In the genomic region with DNA sequence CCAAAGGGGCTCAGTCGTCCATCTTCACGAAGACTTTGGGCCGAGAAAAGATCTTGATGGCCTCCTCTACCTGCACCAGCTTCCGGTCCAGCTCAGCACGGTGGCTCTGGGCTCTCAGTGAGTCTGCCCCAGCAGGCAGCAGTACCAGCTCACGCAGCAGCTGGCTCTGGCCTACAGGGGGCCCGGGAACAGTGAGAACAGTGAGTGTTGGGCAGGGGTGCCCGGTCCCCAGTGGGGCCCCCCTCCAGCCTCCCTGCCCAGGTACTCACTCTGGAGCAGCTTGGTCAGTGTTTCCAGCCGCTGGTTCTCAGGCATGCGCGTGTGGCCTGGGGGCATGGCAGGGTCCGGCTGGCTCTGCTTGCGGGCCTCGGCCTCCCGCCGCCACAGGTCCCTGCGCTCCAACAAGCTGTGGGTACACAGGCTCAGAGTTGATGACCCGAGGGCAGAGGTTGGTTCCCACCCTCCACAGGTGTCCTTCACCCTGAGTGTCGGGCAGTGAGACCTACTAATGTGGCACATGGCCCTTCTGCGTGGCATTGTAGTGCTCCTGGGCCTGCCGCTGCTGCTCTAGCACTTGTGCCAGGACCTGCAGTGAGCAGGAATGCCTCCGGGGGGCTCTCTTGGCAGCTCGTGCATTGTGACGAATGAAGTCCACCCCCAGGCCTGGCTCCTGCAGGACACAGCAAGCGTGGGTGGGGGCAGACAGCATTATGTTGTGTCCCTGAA, we compare ENCODE assay signal across 1 cellular context.
TF ChIP-seq lines count a peak whose summit lies in the region.

No MANE protein-coding gene starts in this region.

TF ChIP-seq in H1, 55 proteins besides CTCF, POLR2A, EP300 and RAD21:
- TF ChIP-seq SP2 (IDR thresholded peaks at IDR 0.05; ENCODE audit: low read length) (no peak), SIN3A (conservative IDR thresholded peaks at IDR 0.05 in 1 of 2, IDR thresholded peaks at IDR 0.05 in 1 of 2; ENCODE audit: low read depth in 1 of 2, low read length in 2 of 2) (0 out of 4 replicates have a peak, but pooled peaks of 1 of the 2 experiments have one; percentile 23), ATF3 (IDR thresholded peaks at IDR 0.05; ENCODE audit: insufficient read depth, low read depth, low read length) (no peak), E2F6 (IDR thresholded peaks at IDR 0.05) (no peak), TAF1 (IDR thresholded peaks at IDR 0.05; ENCODE audit: low read depth, low read length) (no peak), EZH2 (IDR thresholded peaks at IDR 0.05; ENCODE audit: low read depth, low read length, severe bottlenecking) (no peak), SAP30 (IDR thresholded peaks at IDR 0.05; ENCODE audit: insufficient read depth, insufficient replicate concordance, low read length) (no peak), MAX (IDR thresholded peaks at IDR 0.05) (peak; percentile 34; the same call in 1 of the 2 replicates), EGR1 (IDR thresholded peaks at IDR 0.05; ENCODE audit: borderline replicate concordance, low read depth, low read length) (no peak; the same call in 1 of the 2 replicates), CREB1 (IDR thresholded peaks at IDR 0.05) (0 out of 2 replicates have a peak, but pooled peaks have one; percentile 7), POLR2AphosphoS5 (IDR thresholded peaks at IDR 0.05; ENCODE audit: low read depth, low read length) (no peak), KDM4A (IDR thresholded peaks at IDR 0.05; ENCODE audit: low read depth, low read length, severe bottlenecking) (no peak), CHD1 (IDR thresholded peaks at IDR 0.05; ENCODE audit: low read depth, low read length) (no peak), NANOG (IDR thresholded peaks at IDR 0.05; ENCODE audit: insufficient read depth, low read depth, low read length, poor library complexity, severe bottlenecking) (no peak), CHD2 (IDR thresholded peaks at IDR 0.05; ENCODE audit: low read length) (no peak), CBX5 (IDR thresholded peaks at IDR 0.05; ENCODE audit: low read depth, low read length) (no peak), TEAD4 (IDR thresholded peaks at IDR 0.05; ENCODE audit: low read depth, low read length) (peak; percentile 46; the same call in 1 of the 2 replicates)
TF ChIP-seq in H1: peak in this region for 4.
